1 cellular context compared by ENCODE assay signal in genomic region chr10:49611815-49612512, GRCh38.
TF ChIP-seq lines count a peak whose summit lies in the region.

No MANE protein-coding gene starts in this region.

TF ChIP-seq in H1, 55 proteins besides CTCF, POLR2A, EP300 and RAD21:
- TF ChIP-seq BRCA1 (IDR thresholded peaks at IDR 0.05; ENCODE audit: low read depth, low read length) (no peak), HDAC6 (IDR thresholded peaks at IDR 0.05; ENCODE audit: low read depth, low read length) (no peak), SUZ12 (IDR thresholded peaks at IDR 0.05; ENCODE audit: low read length) (peak; percentile 69), KDM4A (IDR thresholded peaks at IDR 0.05; ENCODE audit: low read depth, low read length, severe bottlenecking) (peak; percentile 56), MAFK (IDR thresholded peaks at IDR 0.05; ENCODE audit: low read depth, low read length) (no peak), TEAD4 (IDR thresholded peaks at IDR 0.05; ENCODE audit: low read depth, low read length) (no peak), CHD2 (IDR thresholded peaks at IDR 0.05; ENCODE audit: low read length) (no peak), KDM1A (IDR thresholded peaks at IDR 0.05; ENCODE audit: borderline replicate concordance, low read length) (no peak), TAF1 (IDR thresholded peaks at IDR 0.05; ENCODE audit: low read depth, low read length) (no peak), ASH2L (IDR thresholded peaks at IDR 0.05; ENCODE audit: low read length) (no peak), SP4 (IDR thresholded peaks at IDR 0.05; ENCODE audit: low read length) (no peak), HDAC2 (IDR thresholded peaks at IDR 0.05; ENCODE audit: borderline replicate concordance in 1 of 2, low read depth in 2 of 2, low read length in 2 of 2) (no peak), GTF2F1 (IDR thresholded peaks at IDR 0.05; ENCODE audit: borderline replicate concordance, low read depth, low read length) (no peak), TBP (IDR thresholded peaks at IDR 0.05; ENCODE audit: low read depth, low read length) (no peak), MAX (IDR thresholded peaks at IDR 0.05) (no peak), SIN3A (conservative IDR thresholded peaks at IDR 0.05 in 1 of 2, IDR thresholded peaks at IDR 0.05 in 1 of 2; ENCODE audit: low read depth in 1 of 2, low read length in 2 of 2) (no peak), SIRT6 (IDR thresholded peaks at IDR 0.05; ENCODE audit: low read length) (no peak), BCL11A (IDR thresholded peaks at IDR 0.05; ENCODE audit: low read depth in 2 of 2, low read length in 2 of 2) (no peak), EZH2 (IDR thresholded peaks at IDR 0.05; ENCODE audit: low read depth, low read length, severe bottlenecking) (peak; percentile 88), SAP30 (IDR thresholded peaks at IDR 0.05; ENCODE audit: insufficient read depth, insufficient replicate concordance, low read length) (no peak), CBX5 (IDR thresholded peaks at IDR 0.05; ENCODE audit: low read depth, low read length) (no peak), POU5F1 (IDR thresholded peaks at IDR 0.05; ENCODE audit: low read depth, low read length) (no peak), RNF2 (IDR thresholded peaks at IDR 0.05; ENCODE audit: borderline replicate concordance, low read depth, low read length, missing control alignments, poor library complexity, severe bottlenecking) (peak; percentile 28), CHD1 (IDR thresholded peaks at IDR 0.05; ENCODE audit: low read depth, low read length) (no peak), SIX5 (IDR thresholded peaks at IDR 0.05; ENCODE audit: low read depth, low read length) (no peak), TAF7 (optimal IDR thresholded peaks at IDR 0.05; ENCODE audit: borderline replicate concordance, low read depth, low read length) (no peak), NRF1 (IDR thresholded peaks at IDR 0.05; ENCODE audit: low read depth, low read length) (no peak), RBBP5 (IDR thresholded peaks at IDR 0.05; ENCODE audit: borderline replicate concordance, low read depth, low read length) (no peak), TCF12 (IDR thresholded peaks at IDR 0.05; ENCODE audit: low read depth, low read length) (no peak), BACH1 (IDR thresholded peaks at IDR 0.05; ENCODE audit: low read length) (no peak), SRF (IDR thresholded peaks at IDR 0.05; ENCODE audit: low read depth, low read length) (no peak)
